Comparison of ENCODE assay signal across 9 cellular contexts in genomic region chr1:166884040-166884642, GRCh38. TPM values are rescaled to one million over a fixed set of nuclear protein-coding genes. Genes with fewer than 3 reads are reported as not detected.
DNase-seq lines count a peak whose midpoint lies in the region; ATAC-seq and TF ChIP-seq lines count a peak whose summit lies in the region.
"Had no signal": no experiment of that assay in that cellular context is flagged by ENCODE, and none has a peak within 500 bp of the region (broad histone marks: within the 10 kb centered on the region; RNA-seq: fewer than 3 reads in every experiment).

No MANE protein-coding gene starts in this region.

- peaks cover 32% of the 10 kb centered on the region for H3K27me3 Mint-ChIP-seq in activated T-helper 2 cell treated with anti-CD3 and anti-CD28 coated beads, Interferon-gamma antibody, Interleukin-2, Interleukin-4, amounts not matched to agents 10 μg/mL and 5 μg/mL and 100 μg/mL, durations not matched to agents 14 hours and 24 hours and 36 hours (ENCODE audit: low read depth)

- TF ChIP-seq CTCF in astrocyte of the cerebellum (IDR thresholded peaks at IDR 0.05; ENCODE audit: low read depth, low read length, missing control alignments) (peak; percentile 85), gastrocnemius medialis (IDR thresholded peaks at IDR 0.05 in 4 of 5, conservative IDR thresholded peaks at IDR 0.05 in 1 of 5) (peak in 4 of 5 experiments; percentile 37 to 59 (median 50))

- no peak for TF ChIP-seq POLR2A in gastrocnemius medialis (IDR thresholded peaks at IDR 0.05)

- intact Hi-C loops in gastrocnemius medialis (cut with DNase I; ENCODE audit: low total_unique reads), result loop anchor here (2.0 kb wide), 1 partner anchor 175 kb away; no protein-coding TSS in a partner anchor
- intact Hi-C loops in activated T-helper 2 cell treated with anti-CD3 and anti-CD28 coated beads, Interferon-gamma antibody, Interleukin-2, Interleukin-4, amounts not matched to agents 10 μg/mL and 5 μg/mL and 100 μg/mL, durations not matched to agents 14 hours and 24 hours and 36 hours (cut with micrococcal nuclease), result no loop called here

- no peaks in the 10 kb centered on the region for H3K36me3 ChIP-seq in gastrocnemius medialis
- H3K36me3 ChIP-seq: SJSA1 had no signal

- peaks cover 16% of the 10 kb centered on the region for H3K4me1 Mint-ChIP-seq in activated T-helper 2 cell treated with anti-CD3 and anti-CD28 coated beads, Interferon-gamma antibody, Interleukin-2, Interleukin-4, amounts not matched to agents 10 μg/mL and 5 μg/mL and 100 μg/mL, durations not matched to agents 14 hours and 24 hours and 36 hours (ENCODE audit: low read depth)

- DNase-seq in NCI-H510A treated with DMSO at 0.1 percent for 48 hours (lab: John Stamatoyannopoulos, UW) (peak; percentile 54), astrocyte of the cerebellum (ENCODE audit: low read depth) (no peak), iPS DF 19.7 (ENCODE audit: low read depth, low spot score) (peak; percentile 59), gastrocnemius medialis (no peak), amniotic stem cell (lab: John Stamatoyannopoulos, UW) (no peak)
- DNase-seq in activated T-helper 2 cell treated with anti-CD3 and anti-CD28 coated beads, Interferon-gamma antibody, Interleukin-2, Interleukin-4, amounts not matched to agents 10 μg/mL and 5 μg/mL and 100 μg/mL, durations not matched to agents 14 hours and 24 hours and 36 hours (ENCODE audit: low spot score), result no peak

- no peaks in the 10 kb centered on the region for H3K4me1 ChIP-seq in gastrocnemius medialis

- no peaks in the 10 kb centered on the region for H3K36me3 Mint-ChIP-seq in activated T-helper 2 cell treated with anti-CD3 and anti-CD28 coated beads, Interferon-gamma antibody, Interleukin-2, Interleukin-4, amounts not matched to agents 10 μg/mL and 5 μg/mL and 100 μg/mL, durations not matched to agents 14 hours and 24 hours and 36 hours (ENCODE audit: low read depth)

- ATAC-seq in GM19395 (IDR thresholded peaks at IDR 0.05; ENCODE audit: unreplicated experiment) (peak; percentile 61), gastrocnemius medialis (no peak), HG03432 (IDR thresholded peaks at IDR 0.05; ENCODE audit: unreplicated experiment) (no peak)

- H3K4me3 ChIP-seq in astrocyte of the cerebellum (ENCODE audit: low read depth, low read length) (peak overlapping the region; percentile 15), gastrocnemius medialis (no peak overlapping the region)
- H3K4me3 ChIP-seq: SJSA1 had no signal

- H3K27ac Mint-ChIP-seq in activated T-helper 2 cell treated with anti-CD3 and anti-CD28 coated beads, Interferon-gamma antibody, Interleukin-2, Interleukin-4, amounts not matched to agents 10 μg/mL and 5 μg/mL and 100 μg/mL, durations not matched to agents 14 hours and 24 hours and 36 hours, result no peak overlapping the region

- peaks cover 9 to 15% (median 12%) of the 10 kb centered on the region in 3 donors for H3K27me3 ChIP-seq in gastrocnemius medialis
- H3K27me3 ChIP-seq: SJSA1 had no signal

- H3K27ac ChIP-seq in gastrocnemius medialis, result no peak overlapping the region
- H3K27ac ChIP-seq: SJSA1 had no signal

- no peak overlapping the region for H3K4me3 Mint-ChIP-seq in activated T-helper 2 cell treated with anti-CD3 and anti-CD28 coated beads, Interferon-gamma antibody, Interleukin-2, Interleukin-4, amounts not matched to agents 10 μg/mL and 5 μg/mL and 100 μg/mL, durations not matched to agents 14 hours and 24 hours and 36 hours (ENCODE audit: low read depth)

- H3K9me3 ChIP-seq in gastrocnemius medialis, result no peaks in the 10 kb centered on the region
- H3K9me3 ChIP-seq: SJSA1 had no signal

- in situ Hi-C loops in astrocyte of the cerebellum (cut with HindIII; ENCODE audit: low sequenced_read_pairs) (no loop called here), gastrocnemius medialis (cut with MboI; ENCODE audit: low sequenced_read_pairs in 4 of 4) (no loop called here)

- H3K9me3 Mint-ChIP-seq in activated T-helper 2 cell treated with anti-CD3 and anti-CD28 coated beads, Interferon-gamma antibody, Interleukin-2, Interleukin-4, amounts not matched to agents 10 μg/mL and 5 μg/mL and 100 μg/mL, durations not matched to agents 14 hours and 24 hours and 36 hours, result no peaks in the 10 kb centered on the region

RNA-seq across cellular contexts. Expression of gene TADA1, which starts 8.1 kb away (rescaled TPM):
- 10 to 100 TPM in 2 of 4 donors, 1 to 10 TPM in 2; 8.7 to 11.8 (median 10.0) TPM for total RNA-seq in gastrocnemius medialis
- total RNA-seq in activated T-helper 2 cell treated with anti-CD3 and anti-CD28 coated beads, Interferon-gamma antibody, Interleukin-2, Interleukin-4, amounts not matched to agents 10 μg/mL and 5 μg/mL and 100 μg/mL, durations not matched to agents 14 hours and 24 hours and 36 hours, result 15.3 and 16.0 TPM in 2 replicates

RNA-seq across cellular contexts. Expression of gene POGK, which starts 44.9 kb away (rescaled TPM):
- total RNA-seq in gastrocnemius medialis, result 1 to 10 TPM; 6.6 to 9.6 (median 9.0) TPM
- 46.6 and 49.7 TPM in 2 replicates for total RNA-seq in activated T-helper 2 cell treated with anti-CD3 and anti-CD28 coated beads, Interferon-gamma antibody, Interleukin-2, Interleukin-4, amounts not matched to agents 10 μg/mL and 5 μg/mL and 100 μg/mL, durations not matched to agents 14 hours and 24 hours and 36 hours

Comparison
In these comparisons a context has a peak if more than half of its experiments do, and no peak if none do; other contexts are left out.
1. DNase-seq: peak in NCI-H510A treated with DMSO at 0.1 percent for 48 hours (single experiment) and iPS DF 19.7 (single experiment); none in astrocyte of the cerebellum (single experiment), gastrocnemius medialis (0 of 2), amniotic stem cell (single experiment) and activated T-helper 2 cell treated with anti-CD3 and anti-CD28 coated beads, Interferon-gamma antibody, Interleukin-2, Interleukin-4, amounts not matched to agents 10 μg/mL and 5 μg/mL and 100 μg/mL, durations not matched to agents 14 hours and 24 hours and 36 hours (single experiment).